ENCODE assay signal across 9 cellular contexts in the genomic region with DNA sequence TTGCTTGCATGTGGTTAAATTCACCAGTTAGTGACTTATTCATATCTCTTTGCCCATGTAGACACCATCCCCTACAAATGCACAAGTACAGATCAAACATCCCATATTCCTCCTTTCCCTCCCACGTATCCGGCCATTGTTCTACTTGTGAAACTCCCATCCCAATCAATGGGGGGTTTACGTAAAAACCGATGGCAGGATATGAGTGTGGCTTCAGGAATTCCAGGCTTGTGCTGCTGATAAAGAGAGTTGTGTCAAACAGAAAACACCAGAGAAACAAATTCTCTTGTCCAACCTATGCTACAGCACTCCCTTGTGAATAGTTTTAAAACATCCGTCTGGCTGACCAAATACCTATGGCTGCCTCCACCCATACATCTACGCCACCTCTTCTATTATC. TPM values are rescaled to one million over a fixed set of nuclear protein-coding genes. Genes with fewer than 3 reads are reported as not detected.
DNase-seq lines count a peak whose midpoint lies in the region; ATAC-seq, FAIRE-seq and TF ChIP-seq lines count a peak whose summit lies in the region.
"Had no signal": no experiment of that assay in that cellular context is flagged by ENCODE, and none has a peak within 500 bp of the region (broad histone marks: within the 10 kb centered on the region; RNA-seq: fewer than 3 reads in every experiment).

No MANE protein-coding gene starts in this region.

- POLR2A ChIA-PET in CD8-positive, alpha-beta T cell (lab: Charles Lee): interaction anchor here (0.9 to 1.7 kb wide), 2 partner anchors 13 to 16 kb away, joined by 3 to 4 read pairs; no protein-coding TSS in a partner anchor

- no peaks in the 10 kb centered on the region for H3K9me3 Mint-ChIP-seq in CD8-positive, alpha-beta T cell
- H3K9me3 Mint-ChIP-seq in stimulated activated naive CD8-positive, alpha-beta T cell treated with anti-CD3 and anti-CD28 coated beads, Interleukin-15, amount 100 ng/mL, for 72 hours: peaks cover 11 to 13% of the 10 kb centered on the region in 2 donors

- H3K27me3 Mint-ChIP-seq in CD8-positive, alpha-beta T cell (ENCODE audit: low read depth): no peaks in the 10 kb centered on the region
- no peaks in the 10 kb centered on the region for H3K27me3 Mint-ChIP-seq in stimulated activated naive CD8-positive, alpha-beta T cell treated with anti-CD3 and anti-CD28 coated beads, Interleukin-15, amount 100 ng/mL, for 72 hours

- H3K4me1 Mint-ChIP-seq in CD8-positive, alpha-beta T cell (ENCODE audit: low read depth): peaks cover 99% of the 10 kb centered on the region
- H3K4me1 Mint-ChIP-seq in stimulated activated naive CD8-positive, alpha-beta T cell treated with anti-CD3 and anti-CD28 coated beads, Interleukin-15, amount 100 ng/mL, for 72 hours: peaks cover 82% of the 10 kb centered on the region

- H3K36me3 ChIP-seq in CD8-positive, alpha-beta T cell (ENCODE audit: insufficient read depth, low read length): no peaks in the 10 kb centered on the region
- no peaks in the 10 kb centered on the region for H3K36me3 ChIP-seq in tibial artery

- peak in 1 of 7 experiments; percentile 13 for DNase-seq in CD8-positive, alpha-beta T cell
- DNase-seq in RCC 7860 (ENCODE audit: low spot score) (peak; percentile 58), fibroblast of mammary gland (ENCODE audit: low read depth) (peak; percentile 71), non-pigmented ciliary epithelial cell (ENCODE audit: low read depth) (peak; percentile 99), caudate nucleus (lab: John Stamatoyannopoulos, UW) (no peak), tibial artery (no peak), T-helper 2 cell (no peak)
- no peak for DNase-seq in stimulated activated naive CD8-positive, alpha-beta T cell treated with anti-CD3 and anti-CD28 coated beads, Interleukin-15, amount 100 ng/mL, for 72 hours

- H3K4me1 ChIP-seq in CD8-positive, alpha-beta T cell (ENCODE audit: insufficient read depth, low read length): peaks cover 88% of the 10 kb centered on the region
- no peaks in the 10 kb centered on the region for H3K4me1 ChIP-seq in tibial artery

- no peaks in the 10 kb centered on the region for H3K9me3 ChIP-seq in CD8-positive, alpha-beta T cell (ENCODE audit: low read length)
- H3K9me3 ChIP-seq in tibial artery: no peaks in the 10 kb centered on the region

- no peak for ATAC-seq in CD8-positive, alpha-beta T cell
- no peak for ATAC-seq in stimulated activated naive CD8-positive, alpha-beta T cell treated with anti-CD3 and anti-CD28 coated beads, Interleukin-15, amount 100 ng/mL, for 72 hours
- ATAC-seq: HCT116 had no signal

- FAIRE-seq in RCC 7860 (lab: Jason Lieb, UNC): no peak

- no peak for TF ChIP-seq CTCF in CD8-positive, alpha-beta T cell (IDR thresholded peaks at IDR 0.05)
- TF ChIP-seq CTCF in fibroblast of mammary gland (conservative IDR thresholded peaks at IDR 0.05; ENCODE audit: control insufficient read depth, insufficient read depth, low read depth, low read length): no peak
- no peak for TF ChIP-seq CTCF in tibial artery (IDR thresholded peaks at IDR 0.05)

- H3K4me3 ChIP-seq in CD8-positive, alpha-beta T cell (ENCODE audit: low read depth, low read length): no peak overlapping the region
- H3K4me3 ChIP-seq in fibroblast of mammary gland (ENCODE audit: control insufficient read depth, low read depth, low read length) (no peak overlapping the region), tibial artery (no peak overlapping the region)

- intact Hi-C loops in CD8-positive, alpha-beta T cell (cut with DNase I, micrococcal nuclease): no loop called here
- intact Hi-C loops in tibial artery (cut with DNase I; ENCODE audit: low total_unique reads): no loop called here

- peaks cover 59% of the 10 kb centered on the region for H3K36me3 Mint-ChIP-seq in CD8-positive, alpha-beta T cell

- CTCF ChIA-PET in CD8-positive, alpha-beta T cell (lab: Charles Lee): interaction anchor here (1.0 kb wide), 1 partner anchor 48 kb away, joined by 3 read pairs; no protein-coding TSS in a partner anchor

- no peak overlapping the region for H3K27ac ChIP-seq in CD8-positive, alpha-beta T cell (ENCODE audit: low read depth, low read length)
- H3K27ac ChIP-seq in caudate nucleus (ENCODE audit: low read depth, low read length): no peak overlapping the region
- H3K27ac ChIP-seq in tibial artery: no peak overlapping the region

- no peak overlapping the region for H3K4me3 Mint-ChIP-seq in CD8-positive, alpha-beta T cell
- H3K4me3 Mint-ChIP-seq in stimulated activated naive CD8-positive, alpha-beta T cell treated with anti-CD3 and anti-CD28 coated beads, Interleukin-15, amount 100 ng/mL, for 72 hours: no peak overlapping the region

- peak overlapping the region; percentile 55 for H3K27ac Mint-ChIP-seq in CD8-positive, alpha-beta T cell
- H3K27ac Mint-ChIP-seq in stimulated activated naive CD8-positive, alpha-beta T cell treated with anti-CD3 and anti-CD28 coated beads, Interleukin-15, amount 100 ng/mL, for 72 hours: peak overlapping the region in 1 of 2 donors; percentile 11

- H3K27me3 ChIP-seq in CD8-positive, alpha-beta T cell (ENCODE audit: insufficient read depth, low read length): no peaks in the 10 kb centered on the region
- H3K27me3 ChIP-seq in tibial artery: no peaks in the 10 kb centered on the region

RNA-seq across cellular contexts. Expression of gene FLI1, which starts 15.5 kb away (rescaled TPM):
- total RNA-seq in CD8-positive, alpha-beta T cell: 10 to 100 TPM; 35.6 to 37.3 TPM

Comparison
In these comparisons a context has a peak if more than half of its experiments do, and no peak if none do; other contexts are left out.
1. DNase-seq: peak in RCC 7860 (single experiment), fibroblast of mammary gland (single experiment) and non-pigmented ciliary epithelial cell (single experiment); none in caudate nucleus (0 of 61), tibial artery (0 of 2), T-helper 2 cell (0 of 5) and stimulated activated naive CD8-positive, alpha-beta T cell treated with anti-CD3 and anti-CD28 coated beads, Interleukin-15, amount 100 ng/mL, for 72 hours (0 of 2).